18 cellular contexts compared by ENCODE assay signal in the genomic region with DNA sequence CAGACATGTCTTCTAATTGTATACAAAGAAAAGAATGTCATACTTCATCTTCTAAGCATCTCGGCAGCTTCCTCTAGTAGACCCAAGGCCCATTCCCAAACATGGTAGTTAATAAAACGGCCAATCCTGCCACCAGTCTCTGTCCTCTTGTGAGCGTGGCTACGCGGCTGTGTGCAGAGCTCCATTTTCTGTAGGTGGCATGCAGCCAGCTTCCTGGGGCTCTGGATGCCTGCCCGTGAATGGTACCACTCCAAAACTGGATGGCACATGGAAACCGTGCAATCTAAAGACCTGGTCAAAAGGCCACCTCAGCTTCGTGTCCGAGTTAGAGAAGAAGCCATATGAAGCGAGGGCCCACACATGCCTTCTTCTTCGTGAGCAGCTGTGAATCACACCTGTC.
A peak's percentile ranks its signal among the peaks of the same experiment; 100 is the strongest.
DNase-seq lines count a peak whose midpoint lies in the region; ATAC-seq and TF ChIP-seq lines count a peak whose summit lies in the region.
"Had no signal": no experiment of that assay in that cellular context is flagged by ENCODE, and none has a peak within 500 bp of the region (broad histone marks: within the 10 kb centered on the region; RNA-seq: fewer than 3 reads in every experiment).

No MANE protein-coding gene starts in this region.

- H3K27me3 ChIP-seq in dorsolateral prefrontal cortex (no peaks in the 10 kb centered on the region), stomach smooth muscle (ENCODE audit: control insufficient read depth in 1 of 2, insufficient read depth in 2 of 2, low read length in 2 of 2) (no peaks in the 10 kb centered on the region), trophoblast cell (ENCODE audit: insufficient read depth, low read length) (no peaks in the 10 kb centered on the region)
- H3K27me3 ChIP-seq: upper lobe of right lung had no signal

- H3K9ac ChIP-seq in stomach smooth muscle (ENCODE audit: low read length in 2 of 2) = no peak overlapping the region
- no peak overlapping the region for H3K9ac ChIP-seq in trophoblast cell (ENCODE audit: low read length)

- H2AFZ ChIP-seq in trophoblast cell (ENCODE audit: insufficient read depth, low read length, poor library complexity) = no peak overlapping the region

- peaks cover 8% of the 10 kb centered on the region for H3K4me1 ChIP-seq in stomach smooth muscle (ENCODE audit: control insufficient read depth, insufficient read depth, low read length)
- no peaks in the 10 kb centered on the region for H3K4me1 ChIP-seq in trophoblast cell (ENCODE audit: control insufficient read depth in 1 of 2, insufficient read depth in 2 of 2, low read length in 2 of 2)

- DNase-seq in NCI-H2081 (lab: John Stamatoyannopoulos, UW) (peak; percentile 67 to 87), NCI-H2081 treated with DMSO at 0.1 percent for 48 hours (lab: John Stamatoyannopoulos, UW) (no peak), NCI-H2171 treated with DMSO at 0.1 percent for 48 hours (lab: John Stamatoyannopoulos, UW) (peak; percentile 68), dorsolateral prefrontal cortex (peak in 7 of 10 donors; percentile 28 to 62 (median 45)), DMS114 treated with DMSO at 0.1 percent for 48 hours (lab: John Stamatoyannopoulos, UW; ENCODE audit: unreplicated experiment) (no peak), trophoblast cell (no peak)
- DNase-seq in stimulated activated naive CD8-positive, alpha-beta T cell treated with anti-CD3 and anti-CD28 coated beads, Interleukin-15, Interleukin-2, amounts not matched to agents 100 U/mL and 50 U/mL, for 24 hours = no peak
- DNase-seq: activated CD4-positive, CD25-positive, alpha-beta regulatory T cell; activated CD8-positive, alpha-beta memory T cell treated with anti-CD3 and anti-CD28 coated beads, Interleukin-2, amount 10 ng/mL, durations not matched to agents 7 days and 5 days; activated effector memory CD4-positive, alpha-beta T cell treated with anti-CD3 and anti-CD28 coated beads, Interleukin-2, amount 50 U/mL, for 16 hours; amniotic stem cell; naive thymus-derived CD8-positive, alpha-beta T cell; NK-92 treated with Interleukin-12 subunit alpha and Interleukin-12 subunit beta, amount 100 ng/mL, for 24 hours; stimulated activated CD4-positive, alpha-beta T cell treated with anti-CD3 and anti-CD28 coated beads, Interleukin-12 subunit alpha, Interleukin-12 subunit beta, amount 100 ng/mL, for 4 hours; stimulated activated naive B cell treated with anti-CD40 and anti-IgM and Interleukin-4, amounts not matched to agents 10 μg/mL and 1 μg/mL and 100 μg/mL, for 72 hours; upper lobe of right lung had no signal

- no peak overlapping the region for H2BK120ac ChIP-seq in trophoblast cell (ENCODE audit: insufficient read depth, low read length, poor library complexity)

- no peak overlapping the region for H4K12ac ChIP-seq in trophoblast cell (ENCODE audit: low read depth, low read length)

- H2AK5ac ChIP-seq in trophoblast cell (ENCODE audit: low read length) = no peak overlapping the region

- no peak overlapping the region for H4K91ac ChIP-seq in trophoblast cell (ENCODE audit: low read depth, low read length)

- H3K79me1 ChIP-seq in trophoblast cell (ENCODE audit: low read length) = no peaks in the 10 kb centered on the region

- H2BK5ac ChIP-seq in trophoblast cell (ENCODE audit: low read depth, low read length, poor library complexity) = no peak overlapping the region

- no CpG with 5 or more reads among the region's 11 CpGs for WGBS in trophoblast cell (ENCODE audit: extremely low coverage, insufficient coverage, insufficient read length)

- H3K79me2 ChIP-seq in trophoblast cell (ENCODE audit: control insufficient read depth, insufficient read depth, low read length, poor library complexity) = no peaks in the 10 kb centered on the region

- H2BK12ac ChIP-seq in trophoblast cell (ENCODE audit: low read length) = no peak overlapping the region

- H4K8ac ChIP-seq in trophoblast cell (ENCODE audit: low read depth, low read length) = no peak overlapping the region

- H3K36me3 ChIP-seq in stomach smooth muscle (ENCODE audit: control insufficient read depth in 2 of 2, insufficient read depth in 2 of 2, low read length in 2 of 2) (peaks cover 0 to 2% of the 10 kb centered on the region in 2 donors), trophoblast cell (ENCODE audit: control insufficient read depth in 1 of 2, insufficient read depth in 2 of 2, low read length in 2 of 2) (peaks cover 9 to 10% of the 10 kb centered on the region in 2 experiments)
- H3K36me3 ChIP-seq: upper lobe of right lung had no signal

- no peak overlapping the region for H3K23ac ChIP-seq in trophoblast cell (ENCODE audit: low read length)

- no peak for ATAC-seq in stimulated activated naive CD8-positive, alpha-beta T cell treated with anti-CD3 and anti-CD28 coated beads, Interleukin-15, Interleukin-2, amounts not matched to agents 100 U/mL and 50 U/mL, for 24 hours
- ATAC-seq: activated CD8-positive, alpha-beta memory T cell treated with anti-CD3 and anti-CD28 coated beads, Interleukin-2, amount 10 ng/mL, durations not matched to agents 7 days and 5 days; naive thymus-derived CD8-positive, alpha-beta T cell; stimulated activated naive B cell treated with anti-CD40 and anti-IgM and Interleukin-4, amounts not matched to agents 10 μg/mL and 1 μg/mL and 100 μg/mL, for 72 hours had no signal

- TF ChIP-seq CTCF in dorsolateral prefrontal cortex (IDR thresholded peaks at IDR 0.05 in 54 of 56, conservative IDR thresholded peaks at IDR 0.05 in 2 of 56; ENCODE audit: low read depth in 1 of 56, partially characterized antibody in 56 of 56) = no peak

- H3K4ac ChIP-seq in trophoblast cell (ENCODE audit: low read depth, low read length) = no peak overlapping the region

- intact Hi-C loops in dorsolateral prefrontal cortex (cut with DNase I) = no loop called here

- no peak overlapping the region for H3K4me2 ChIP-seq in trophoblast cell (ENCODE audit: low read length)

- no peaks in the 10 kb centered on the region for H3K9me3 ChIP-seq in stomach smooth muscle (ENCODE audit: control insufficient read depth in 2 of 2, low read length in 2 of 2)
- H3K9me3 ChIP-seq in trophoblast cell (ENCODE audit: insufficient read depth, low read depth, low read length) = no peaks in the 10 kb centered on the region
- H3K9me3 ChIP-seq: upper lobe of right lung had no signal

- peak overlapping the region in 13 of 59 donors; percentile 2 to 39 (median 17) for H3K4me3 ChIP-seq in dorsolateral prefrontal cortex
- peak overlapping the region; percentile 2 to 58 for H3K4me3 ChIP-seq in stomach smooth muscle (ENCODE audit: low read length in 2 of 2)
- H3K4me3 ChIP-seq in trophoblast cell (ENCODE audit: low read depth, low read length) = no peak overlapping the region
- H3K4me3 ChIP-seq: upper lobe of right lung had no signal

- H3K27ac ChIP-seq in dorsolateral prefrontal cortex (no peak overlapping the region), stomach smooth muscle (ENCODE audit: low read length) (no peak overlapping the region), trophoblast cell (ENCODE audit: low read depth, low read length) (no peak overlapping the region)
- H3K27ac ChIP-seq: 22Rv1, upper lobe of right lung had no signal

- no peak overlapping the region for H3K18ac ChIP-seq in trophoblast cell (ENCODE audit: low read length)

- no peak overlapping the region for H3K14ac ChIP-seq in trophoblast cell (ENCODE audit: low read length)

Comparison
In these comparisons a context has a peak if more than half of its experiments do, and no peak if none do; other contexts are left out.
1. DNase-seq: peak in NCI-H2081 (2 of 2), NCI-H2171 treated with DMSO at 0.1 percent for 48 hours (single experiment) and dorsolateral prefrontal cortex (7 of 10); none in NCI-H2081 treated with DMSO at 0.1 percent for 48 hours (single experiment), stimulated activated naive CD8-positive, alpha-beta T cell treated with anti-CD3 and anti-CD28 coated beads, Interleukin-15, Interleukin-2, amounts not matched to agents 100 U/mL and 50 U/mL, for 24 hours (single experiment), DMS114 treated with DMSO at 0.1 percent for 48 hours (single experiment) and trophoblast cell (0 of 2).